8 cellular contexts compared by ENCODE assay signal in genomic region chr4:186067757-186068385, GRCh38. TPM values are rescaled to one million over a fixed set of nuclear protein-coding genes. Genes with fewer than 3 reads are reported as not detected.
DNase-seq lines count a peak whose midpoint lies in the region; TF ChIP-seq lines count a peak whose summit lies in the region.

No MANE protein-coding gene starts in this region.

- DNase-seq in activated CD8-positive, alpha-beta memory T cell treated with anti-CD3 and anti-CD28 coated beads, Interleukin-2, amount 50 U/mL, for 4 hours = peak; percentile 16
- DNase-seq in activated CD8-positive, alpha-beta memory T cell treated with anti-CD3 and anti-CD28 coated beads, Interleukin-2, amount 50 U/mL, for 48 hours = no peak
- DNase-seq in NCI-H1092 (lab: John Stamatoyannopoulos, UW) = peak; percentile 57
- peak; percentile 42 for DNase-seq in WERI-Rb-1
- peak; percentile 24 for DNase-seq in endothelial cell (ENCODE audit: low spot score)
- DNase-seq in type B pancreatic cell (ENCODE audit: extremely low spot score, unreplicated experiment) = no peak

- H3K27me3 Mint-ChIP-seq in endothelial cell (ENCODE audit: unreplicated experiment) = peaks cover 2% of the 10 kb centered on the region
- no peaks in the 10 kb centered on the region for H3K27me3 Mint-ChIP-seq in type B pancreatic cell

- H3K27ac ChIP-seq in HEK293 (ENCODE audit: extremely low read depth, low read depth, low read length) (no peak overlapping the region), WERI-Rb-1 (no peak overlapping the region), muscle layer of colon (ENCODE audit: low read depth, low read length) (peak overlapping the region; percentile 85)

- H3K4me1 ChIP-seq in HEK293 (ENCODE audit: control insufficient read depth, insufficient read depth, low read length) (no peaks in the 10 kb centered on the region; the same call in 1 of the 2 replicates), muscle layer of colon (ENCODE audit: insufficient read depth, low read length) (peaks cover 16% of the 10 kb centered on the region)

- POLR2A ChIA-PET in HEK293 (lab: Yijun Ruan, JAX) = interaction anchor here (0.5 to 1.0 kb wide), 2 partner anchors 124 to 532 kb away, joined by 3 read pairs; partner anchors contain the start of gene CYP4V2

- H3K4me1 Mint-ChIP-seq in endothelial cell (ENCODE audit: unreplicated experiment) (no peaks in the 10 kb centered on the region), type B pancreatic cell (ENCODE audit: unreplicated experiment) (peaks cover 12% of the 10 kb centered on the region)

- CTCF ChIA-PET in HEK293 (lab: Yijun Ruan, JAX) = interaction anchor here (0.6 to 3.0 kb wide), 8 partner anchors 9 to 164 kb away, joined by 3 to 30 read pairs (median 4); no protein-coding TSS in a partner anchor

- H3K4me3 Mint-ChIP-seq in endothelial cell (ENCODE audit: unreplicated experiment) = no peak overlapping the region
- H3K4me3 Mint-ChIP-seq in type B pancreatic cell = peak overlapping the region; percentile 18

- H3K9me3 Mint-ChIP-seq in endothelial cell (ENCODE audit: unreplicated experiment) (no peaks in the 10 kb centered on the region), type B pancreatic cell (no peaks in the 10 kb centered on the region)

- H3K9ac ChIP-seq in muscle layer of colon (ENCODE audit: low read length) = peak overlapping the region; percentile 96

- H3K36me3 Mint-ChIP-seq in endothelial cell (ENCODE audit: low read depth, unreplicated experiment) = no peaks in the 10 kb centered on the region
- no peaks in the 10 kb centered on the region for H3K36me3 Mint-ChIP-seq in type B pancreatic cell

- H3K27ac Mint-ChIP-seq in endothelial cell (ENCODE audit: unreplicated experiment) = no peak overlapping the region
- peak overlapping the region; percentile 84 for H3K27ac Mint-ChIP-seq in type B pancreatic cell

- H3K36me3 ChIP-seq in HEK293 (ENCODE audit: control insufficient read depth in 2 of 2, insufficient read depth in 1 of 2, low read length in 2 of 2) (no peaks in the 10 kb centered on the region), WERI-Rb-1 (no peaks in the 10 kb centered on the region), muscle layer of colon (ENCODE audit: insufficient read depth, low read length) (no peaks in the 10 kb centered on the region)

- H3K4me3 ChIP-seq in HEK293 (ENCODE audit: low read depth, low read length) (no peak overlapping the region), WERI-Rb-1 (ENCODE audit: low read depth, low read length) (no peak overlapping the region), muscle layer of colon (ENCODE audit: low read depth in 1 of 2, low read length in 2 of 2) (peak overlapping the region; percentile 75 to 90)

- H3K27me3 ChIP-seq in WERI-Rb-1 (ENCODE audit: insufficient read depth, low read depth, severe bottlenecking) (peaks cover 22% of the 10 kb centered on the region), muscle layer of colon (ENCODE audit: control insufficient read depth in 1 of 2, insufficient read depth in 2 of 2, low read length in 2 of 2) (no peaks in the 10 kb centered on the region)

- no peaks in the 10 kb centered on the region for H3K9me3 ChIP-seq in HEK293 (ENCODE audit: control insufficient read depth, insufficient read depth, low read depth, low read length)
- H3K9me3 ChIP-seq in WERI-Rb-1 (ENCODE audit: severe bottlenecking) = no peaks in the 10 kb centered on the region
- H3K9me3 ChIP-seq in muscle layer of colon (ENCODE audit: low read length) = no peaks in the 10 kb centered on the region

- TF ChIP-seq CTCF in HEK293 (tag by site-specific recombination; IDR thresholded peaks at IDR 0.05) (peak; percentile 45; the same call in 1 of the 2 replicates), WERI-Rb-1 (IDR thresholded peaks at IDR 0.05; ENCODE audit: low read depth, low read length) (peak; percentile 62), endothelial cell (IDR thresholded peaks at IDR 0.05; ENCODE audit: unreplicated experiment) (no peak), type B pancreatic cell (conservative IDR thresholded peaks at IDR 0.05) (peak; percentile 62)

TF ChIP-seq in HEK293, 187 proteins besides CTCF, POLR2A, EP300 and RAD21 (continues in another document):
- TF ChIP-seq ZNF18 (tag by site-specific recombination; IDR thresholded peaks at IDR 0.05) (no peak), ZNF596 (tag by site-specific recombination; IDR thresholded peaks at IDR 0.05) (no peak), ZBTB17 (tag by site-specific recombination; IDR thresholded peaks at IDR 0.05) (no peak), SCRT2 (tag by site-specific recombination; IDR thresholded peaks at IDR 0.05) (peak; percentile 27; the same call in 1 of the 2 replicates), ZNF654 (tag by site-specific recombination; IDR thresholded peaks at IDR 0.05; ENCODE audit: low read depth) (peak; percentile 59), ZNF518A (tag by site-specific recombination; conservative IDR thresholded peaks at IDR 0.05; ENCODE audit: low read depth) (no peak), ZNF501 (tag by site-specific recombination; IDR thresholded peaks at IDR 0.05) (0 out of 2 replicates have a peak, but pooled peaks have one; percentile 30), ZNF366 (tag by site-specific recombination; conservative IDR thresholded peaks at IDR 0.05) (no peak), ZNF211 (tag by site-specific recombination; IDR thresholded peaks at IDR 0.05; ENCODE audit: low read depth) (no peak), KLF17 (tag by site-specific recombination; IDR thresholded peaks at IDR 0.05) (no peak), ZNF37A (tag by site-specific recombination; IDR thresholded peaks at IDR 0.05) (no peak)

RNA-seq across cellular contexts. Expression of gene TLR3, which starts 1.1 kb away (rescaled TPM):
- total RNA-seq in endothelial cell (ENCODE audit: unreplicated experiment) = not detected
- 8.8 and 22.6 TPM in 2 replicates for total RNA-seq in type B pancreatic cell (ENCODE audit: low replicate concordance)

RNA-seq across cellular contexts. Expression of gene FAM149A, which starts 36.6 kb away (rescaled TPM):
- 0.33 TPM for total RNA-seq in endothelial cell (ENCODE audit: unreplicated experiment)
- 9.3 and 9.9 TPM in 2 replicates for total RNA-seq in type B pancreatic cell (ENCODE audit: low replicate concordance)

Comparison
In these comparisons a context has a peak if more than half of its experiments do, and no peak if none do; other contexts are left out.
1. DNase-seq: peak in activated CD8-positive, alpha-beta memory T cell treated with anti-CD3 and anti-CD28 coated beads, Interleukin-2, amount 50 U/mL, for 4 hours (single experiment), NCI-H1092 (single experiment), WERI-Rb-1 (single experiment) and endothelial cell (single experiment); none in activated CD8-positive, alpha-beta memory T cell treated with anti-CD3 and anti-CD28 coated beads, Interleukin-2, amount 50 U/mL, for 48 hours (single experiment) and type B pancreatic cell (single experiment).
2. H3K4me3 ChIP-seq: peak in muscle layer of colon (2 of 2); none in HEK293 (single experiment) and WERI-Rb-1 (single experiment).